ENCODE assay signal across 8 cellular contexts in genomic region chr12:105106621-105107020, GRCh38. TPM values are rescaled to one million over a fixed set of nuclear protein-coding genes. Genes with fewer than 3 reads are reported as not detected.
DNase-seq lines count a peak whose midpoint lies in the region; ATAC-seq, FAIRE-seq and TF ChIP-seq lines count a peak whose summit lies in the region.

No MANE protein-coding gene starts in this region.

- H3K4me3 ChIP-seq in GM06990 (replicated peaks; ENCODE audit: low read depth, low read length) (peak overlapping the region; percentile 98), endocrine pancreas (ENCODE audit: control insufficient read depth, insufficient read depth, low read length) (peak overlapping the region; percentile 80), pancreas (peak overlapping the region in 3 of 4 donors; percentile 77 to 95 (median 90))

- WGBS in pancreas, 2 donors = 11% methylated on average over 7 of the region's 7 CpGs

- TF ChIP-seq CTCF in GM06990 (IDR thresholded peaks at IDR 0.05; ENCODE audit: insufficient read depth, low read length, poor library complexity, severe bottlenecking) (no peak), pancreas (IDR thresholded peaks at IDR 0.05) (no peak)

- H3K27me3 ChIP-seq in GM06990 (replicated peaks; ENCODE audit: control insufficient read depth, insufficient read depth, low read length) (no peaks in the 10 kb centered on the region), endocrine pancreas (ENCODE audit: control insufficient read depth, insufficient read depth, low read length) (no peaks in the 10 kb centered on the region), pancreas (no peaks in the 10 kb centered on the region)

- H3K9ac ChIP-seq in endocrine pancreas (ENCODE audit: control insufficient read depth, insufficient read depth, low read length) = no peak overlapping the region

- ATAC-seq in pancreas = no peak
- ATAC-seq in HG02970 (IDR thresholded peaks at IDR 0.05; ENCODE audit: low FRiP score, unreplicated experiment) = no peak

- H3K9me3 ChIP-seq in endocrine pancreas (ENCODE audit: control insufficient read depth, low read length) (no peaks in the 10 kb centered on the region), pancreas (no peaks in the 10 kb centered on the region)

- H3K27ac ChIP-seq in pancreas = peak overlapping the region in 2 of 4 donors; percentile 94 to 95

- intact Hi-C loops in pancreas (cut with DNase I) = no loop called here

- H3K4me1 ChIP-seq in endocrine pancreas (ENCODE audit: control insufficient read depth, insufficient read depth, low read length) = peaks cover 8% of the 10 kb centered on the region
- peaks cover 10 to 26% (median 17%) of the 10 kb centered on the region in 3 donors for H3K4me1 ChIP-seq in pancreas

- no peaks in the 10 kb centered on the region for H3K36me3 ChIP-seq in GM06990 (ENCODE audit: control insufficient read depth, insufficient read depth, low read length)
- no peaks in the 10 kb centered on the region for H3K36me3 ChIP-seq in endocrine pancreas (ENCODE audit: control insufficient read depth, insufficient read depth, low read length)
- H3K36me3 ChIP-seq in pancreas = no peaks in the 10 kb centered on the region

- FAIRE-seq in pancreas (lab: Jason Lieb, UNC) = no peak

- peak; percentile 14 for DNase-seq in GM06990 (ENCODE audit: extremely low read depth, insufficient read length)
- peak; percentile 36 for DNase-seq in NCI-H2227 treated with DMSO at 0.1 percent for 48 hours (lab: John Stamatoyannopoulos, UW)
- no peak for DNase-seq in pancreas
- DNase-seq in GF-D8 (lab: John Stamatoyannopoulos, UW) = no peak
- DNase-seq in EL = no peak
- no peak for DNase-seq in activated CD4-positive, alpha-beta T cell treated with anti-CD3 and anti-CD28 coated beads for 1 hour

RNA-seq across cellular contexts. Expression of gene WASHC4, which starts 0.9 kb away (rescaled TPM):
- total RNA-seq in pancreas = 10 to 100 TPM; 14.6 to 33.0 (median 19.1) TPM
- 10 to 100 TPM in 1 of 2 donors, 1 to 10 TPM in 1; 8.9 to 13.9 TPM for polyA plus RNA-seq in pancreas

RNA-seq across cellular contexts. Expression of gene ALDH1L2, which starts 22.4 kb away (rescaled TPM):
- 10 to 100 TPM; 32.2 to 90.9 (median 34.7) TPM for total RNA-seq in pancreas
- 1 to 10 TPM; 6.0 TPM for polyA plus RNA-seq in pancreas

Comparison
In these comparisons a context has a peak if more than half of its experiments do, and no peak if none do; other contexts are left out.
1. DNase-seq: peak in GM06990 (single experiment) and NCI-H2227 treated with DMSO at 0.1 percent for 48 hours (single experiment); none in pancreas (0 of 6), GF-D8 (single experiment), EL (single experiment) and activated CD4-positive, alpha-beta T cell treated with anti-CD3 and anti-CD28 coated beads for 1 hour (single experiment).
2. Peak in every context shown above with its lines, with median percentiles within 50 percentile points of each other: H3K4me3 ChIP-seq.